In the genomic region with DNA sequence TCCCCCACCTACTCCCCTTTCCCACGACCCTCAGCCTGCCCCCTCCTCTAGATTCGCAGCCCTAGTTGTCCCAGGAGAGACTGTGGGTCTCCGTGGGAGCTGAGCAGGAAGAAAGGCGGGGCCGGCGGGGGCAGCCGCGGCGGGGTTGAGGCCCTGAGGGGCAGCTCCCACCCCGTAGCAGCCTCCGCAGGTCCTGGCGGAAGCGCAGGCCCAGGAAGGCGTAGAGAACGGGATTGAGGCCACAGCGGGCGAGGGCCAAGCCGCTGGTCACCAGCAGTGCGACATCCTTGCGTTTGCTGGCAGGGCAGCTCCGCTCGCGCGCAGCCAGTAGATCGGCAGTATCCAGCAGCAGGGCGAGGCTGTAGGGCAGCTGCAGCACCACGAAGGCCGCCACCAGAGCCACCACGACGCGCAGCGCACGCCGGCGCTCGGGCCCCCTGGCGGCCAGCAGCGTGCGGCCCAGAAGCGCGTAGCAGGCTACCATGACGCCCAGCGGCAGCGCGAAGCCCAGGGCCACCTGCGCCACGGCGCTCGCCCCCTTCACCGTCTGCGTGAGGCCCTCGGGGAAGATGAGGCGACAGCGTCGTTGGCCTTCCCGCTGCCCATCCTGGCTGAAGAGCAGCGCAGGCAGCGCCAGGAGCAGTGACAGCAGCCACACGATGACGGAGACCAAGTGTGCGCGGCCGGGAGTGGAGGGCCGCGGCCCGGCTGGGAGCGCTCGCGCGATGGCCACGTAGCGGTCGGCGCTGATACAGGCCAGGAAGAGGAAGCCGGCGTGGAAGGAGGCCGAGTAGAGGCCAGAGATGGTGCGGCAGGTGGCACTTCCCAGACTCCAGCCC, we compare ENCODE assay signal across 8 cellular contexts. TPM values are rescaled to one million over a fixed set of nuclear protein-coding genes. Genes with fewer than 3 reads are reported as not detected.
DNase-seq lines count a peak whose midpoint lies in the region; ATAC-seq and TF ChIP-seq lines count a peak whose summit lies in the region.

No MANE protein-coding gene starts in this region.

- no peaks in the 10 kb centered on the region for H3K9me3 ChIP-seq in lower lobe of right lung

- H3K36me3 ChIP-seq in H7 (replicated peaks; ENCODE audit: control insufficient read depth, insufficient read depth, low read length) (no peaks in the 10 kb centered on the region), lower lobe of right lung (no peaks in the 10 kb centered on the region)

- DNase-seq in AML-193 (lab: John Stamatoyannopoulos, UW) = peak; percentile 86
- DNase-seq in H7 = peak; percentile 91
- peak; percentile 7 for DNase-seq in NCI-H226
- DNase-seq in activated CD4-positive, alpha-beta T cell treated with anti-CD3 and anti-CD28 coated beads, Interleukin-2, amount 50 U/mL, for 4 hours = peak; percentile 58 to 65
- DNase-seq in effector CD4-positive, alpha-beta T cell = peak; percentile 57
- peak; percentile 89 for DNase-seq in lower lobe of right lung
- peak in 2 of 3 experiments; percentile 39 to 53 for DNase-seq in stimulated activated CD4-positive, alpha-beta T cell treated with anti-CD3 and anti-CD28 coated beads, TNF-alpha, amount 100 ng/mL, for 4 hours (ENCODE audit: low read depth in 3 of 3)

- peak; percentile 98 for TF ChIP-seq CTCF in lower lobe of right lung (IDR thresholded peaks at IDR 0.05)

- peaks cover 74% of the 10 kb centered on the region for H3K4me1 ChIP-seq in lower lobe of right lung

- H3K27ac ChIP-seq in lower lobe of right lung = peak overlapping the region; percentile 94

- peaks cover 37% of the 10 kb centered on the region for H3K27me3 ChIP-seq in H7 (ENCODE audit: control insufficient read depth, insufficient read depth, low read length)
- peaks cover 13% of the 10 kb centered on the region for H3K27me3 ChIP-seq in lower lobe of right lung (ENCODE audit: low read depth)

- intact Hi-C loops in lower lobe of right lung (cut with DNase I) = no loop called here

- ATAC-seq in lower lobe of right lung = peak; percentile 61 to 64
- no peak for ATAC-seq in GM21528 (IDR thresholded peaks at IDR 0.05; ENCODE audit: low FRiP score, unreplicated experiment)

- peak overlapping the region; percentile 45 for H3K4me3 ChIP-seq in H7 (ENCODE audit: insufficient read depth, low read depth, low read length)
- H3K4me3 ChIP-seq in lower lobe of right lung = peak overlapping the region; percentile 95

RNA-seq across cellular contexts. Expression of gene CCR10, which starts 1.9 kb away (rescaled TPM):
- total RNA-seq in H7 (2014; rRNA removed; shearing (Covaris generic)) = 4.8 and 6.2 TPM in 2 replicates
- 1.4 TPM for total RNA-seq in lower lobe of right lung

RNA-seq across cellular contexts. Expression of gene CNTNAP1, which starts 2.6 kb away (rescaled TPM):
- total RNA-seq in H7 (2014; rRNA removed; shearing (Covaris generic)) = 6.1 and 12.0 TPM in 2 replicates
- total RNA-seq in lower lobe of right lung = 9.0 TPM

RNA-seq across cellular contexts. Expression of gene PLEKHH3, which starts 2.9 kb away (rescaled TPM):
- total RNA-seq in H7 (2014; rRNA removed; shearing (Covaris generic)) = 37.2 and 47.2 TPM in 2 replicates
- 18.3 TPM for total RNA-seq in lower lobe of right lung

RNA-seq across cellular contexts. Expression of gene TUBG2, which starts 20.6 kb away (rescaled TPM):
- 15.0 and 20.5 TPM in 2 replicates for total RNA-seq in H7 (2014; rRNA removed; shearing (Covaris generic))
- 16.8 TPM for total RNA-seq in lower lobe of right lung

Comparison
In these comparisons a context has a peak if more than half of its experiments do, and no peak if none do; other contexts are left out.
1. DNase-seq: peak in every context shown above with its lines; median percentile 91 in H7; 89 in lower lobe of right lung; 86 in AML-193; 62 in activated CD4-positive, alpha-beta T cell treated with anti-CD3 and anti-CD28 coated beads, Interleukin-2, amount 50 U/mL, for 4 hours; 57 in effector CD4-positive, alpha-beta T cell; 46 in stimulated activated CD4-positive, alpha-beta T cell treated with anti-CD3 and anti-CD28 coated beads, TNF-alpha, amount 100 ng/mL, for 4 hours; 7 in NCI-H226.